10 cellular contexts compared by ENCODE assay signal in genomic region chr16:87662254-87663204, GRCh38.
"Had no signal": no experiment of that assay in that cellular context is flagged by ENCODE, and none has a peak within 500 bp of the region (broad histone marks: within the 10 kb centered on the region; RNA-seq: fewer than 3 reads in every experiment).

No MANE protein-coding gene starts in this region.

- H3K27ac ChIP-seq: ascending aorta, gastrocnemius medialis, heart right ventricle, neutrophil, tibial artery had no signal

- ATAC-seq: activated T-helper 17 cell treated with anti-CD3 and anti-CD28 coated beads, Interleukin-2, amount 50 U/mL, for 72 hours; gastrocnemius medialis had no signal

- H3K4me3 ChIP-seq: ascending aorta, gastrocnemius medialis, heart right ventricle, lung, tibial artery had no signal

- DNase-seq: activated CD4-positive, alpha-beta T cell treated with anti-CD3 and anti-CD28 coated beads for 1 hour; gastrocnemius medialis; left cardiac atrium; T-helper 9 cell; tibial artery had no signal

- H3K9me3 ChIP-seq: ascending aorta, gastrocnemius medialis, neutrophil had no signal

- H3K27me3 ChIP-seq: ascending aorta had no signal

- H3K4me1 ChIP-seq: ascending aorta, gastrocnemius medialis, heart right ventricle, tibial artery had no signal

- H3K36me3 ChIP-seq: ascending aorta, gastrocnemius medialis, heart right ventricle, neutrophil, tibial artery had no signal
